ENCODE assay signal across 1 cellular context in genomic region chr17:3695723-3696411, GRCh38.
A peak's percentile ranks its signal among the peaks of the same experiment; 100 is the strongest.
TF ChIP-seq lines count a peak whose summit lies in the region.

Gene P2RX5, minus strand, starts transcription at chr17:3696155. Its CDS starts 150 bp downstream, at chr17:3696005.

TF ChIP-seq in HepG2, 621 proteins besides CTCF, POLR2A, EP300 and RAD21 (continued from another document and continues in another):
- TF ChIP-seq LRRFIP1 (CRISPR knock-in tag; conservative IDR thresholded peaks at IDR 0.05) (no peak), SNAPC4 (CRISPR knock-in tag; IDR thresholded peaks at IDR 0.05) (no peak), ZNF235 (CRISPR knock-in tag; IDR thresholded peaks at IDR 0.05; ENCODE audit: borderline replicate concordance) (no peak), ZNF687 (CRISPR knock-in tag; IDR thresholded peaks at IDR 0.05) (peak; percentile 58), KLF9 (CRISPR knock-in tag; IDR thresholded peaks at IDR 0.05; ENCODE audit: low read depth) (no peak), ZNF382 (CRISPR knock-in tag; IDR thresholded peaks at IDR 0.05; ENCODE audit: borderline replicate concordance) (no peak), MBD4 (IDR thresholded peaks at IDR 0.05; ENCODE audit: borderline replicate concordance, low read length) (no peak), ZZZ3 (CRISPR knock-in tag; IDR thresholded peaks at IDR 0.05; ENCODE audit: borderline replicate concordance) (no peak), ZNF720 (CRISPR knock-in tag; IDR thresholded peaks at IDR 0.05) (no peak), ZNF33A (CRISPR knock-in tag; IDR thresholded peaks at IDR 0.05; ENCODE audit: borderline replicate concordance) (no peak), NR0B2 (CRISPR knock-in tag; IDR thresholded peaks at IDR 0.05) (no peak), PHF5A (CRISPR knock-in tag; IDR thresholded peaks at IDR 0.05; ENCODE audit: low read depth, unreplicated experiment) (no peak), ZNF674 (CRISPR knock-in tag; IDR thresholded peaks at IDR 0.05; ENCODE audit: low read depth) (no peak), TERF1 (CRISPR knock-in tag; IDR thresholded peaks at IDR 0.05) (no peak), NFRKB (IDR thresholded peaks at IDR 0.05) (no peak), ARNTL (CRISPR knock-in tag; IDR thresholded peaks at IDR 0.05) (no peak), ZSCAN9 (CRISPR knock-in tag; IDR thresholded peaks at IDR 0.05; ENCODE audit: borderline replicate concordance) (no peak), MTA1 (CRISPR knock-in tag; IDR thresholded peaks at IDR 0.05; ENCODE audit: borderline replicate concordance) (no peak), ZBTB49 (CRISPR knock-in tag; IDR thresholded peaks at IDR 0.05; ENCODE audit: borderline replicate concordance) (no peak), ZSCAN25 (CRISPR knock-in tag; IDR thresholded peaks at IDR 0.05) (peak; percentile 85), MTERF4 (CRISPR knock-in tag; IDR thresholded peaks at IDR 0.05) (no peak), ZNF567 (CRISPR knock-in tag; IDR thresholded peaks at IDR 0.05; ENCODE audit: borderline replicate concordance) (no peak), ZNF263 (CRISPR knock-in tag; IDR thresholded peaks at IDR 0.05) (peak; percentile 95), KLF11 (CRISPR knock-in tag; IDR thresholded peaks at IDR 0.05) (no peak), ZNF878 (CRISPR knock-in tag; IDR thresholded peaks at IDR 0.05) (no peak), RNF219 (CRISPR knock-in tag; IDR thresholded peaks at IDR 0.05) (no peak), MNT (IDR thresholded peaks at IDR 0.05) (no peak), ZNF792 (CRISPR knock-in tag; IDR thresholded peaks at IDR 0.05) (no peak), ZBTB26 (CRISPR knock-in tag; IDR thresholded peaks at IDR 0.05; ENCODE audit: borderline replicate concordance) (no peak), RARA (CRISPR knock-in tag; IDR thresholded peaks at IDR 0.05) (no peak), ZNF772 (CRISPR knock-in tag; IDR thresholded peaks at IDR 0.05) (no peak), BRD4 (CRISPR knock-in tag; IDR thresholded peaks at IDR 0.05) (no peak), ZBTB44 (CRISPR knock-in tag; IDR thresholded peaks at IDR 0.05) (no peak)
